ENCODE assay signal across 16 cellular contexts in genomic region chr5:61423487-61424157, GRCh38.
DNase-seq lines count a peak whose midpoint lies in the region; ATAC-seq and TF ChIP-seq lines count a peak whose summit lies in the region.
"Had no signal": no experiment of that assay in that cellular context is flagged by ENCODE, and none has a peak within 500 bp of the region (broad histone marks: within the 10 kb centered on the region; RNA-seq: fewer than 3 reads in every experiment).

No MANE protein-coding gene starts in this region.

- TF ChIP-seq CTCF in HEK293 (tag by site-specific recombination; IDR thresholded peaks at IDR 0.05) (no peak), fibroblast of villous mesenchyme (IDR thresholded peaks at IDR 0.05; ENCODE audit: insufficient read depth, low read depth, low read length) (no peak), upper lobe of right lung (IDR thresholded peaks at IDR 0.05) (no peak), Calu3 (IDR thresholded peaks at IDR 0.05; ENCODE audit: unreplicated experiment) (no peak)

- H3K4me1 ChIP-seq in HEK293 (ENCODE audit: control insufficient read depth, insufficient read depth, low read length) (no peaks in the 10 kb centered on the region; the same call in 1 of the 2 replicates), skeletal muscle satellite cell (ENCODE audit: control insufficient read depth, insufficient read depth, low read length) (peaks cover 9% of the 10 kb centered on the region), upper lobe of right lung (peaks cover 6% of the 10 kb centered on the region)

- H3K36me3 Mint-ChIP-seq in Calu3 (ENCODE audit: insufficient read depth, unreplicated experiment): peaks cover 4% of the 10 kb centered on the region

- H3K9ac ChIP-seq in skeletal muscle satellite cell (ENCODE audit: low read depth, low read length): no peak overlapping the region

- ATAC-seq in upper lobe of right lung (no peak), HG03565 (IDR thresholded peaks at IDR 0.05; ENCODE audit: unreplicated experiment) (no peak)
- ATAC-seq: esophagus mucosa, lower lobe of right lung had no signal

- peaks cover 2% of the 10 kb centered on the region for H3K9me3 Mint-ChIP-seq in Calu3 (ENCODE audit: low read depth, unreplicated experiment)

- H3K4me3 ChIP-seq in HEK293 (ENCODE audit: low read depth, low read length) (no peak overlapping the region), fibroblast of villous mesenchyme (ENCODE audit: low read depth, low read length) (peak overlapping the region; percentile 40), skeletal muscle satellite cell (ENCODE audit: low read length) (peak overlapping the region; percentile 15), upper lobe of right lung (no peak overlapping the region)
- H3K4me3 ChIP-seq: lower lobe of right lung had no signal

- intact Hi-C loops in upper lobe of right lung (cut with DNase I): no loop called here
- intact Hi-C loops in Calu3 (cut with micrococcal nuclease; ENCODE audit: unreplicated experiment): no loop called here

- H3K27me3 ChIP-seq in skeletal muscle satellite cell (ENCODE audit: control insufficient read depth, insufficient read depth, low read length) (no peaks in the 10 kb centered on the region), upper lobe of right lung (no peaks in the 10 kb centered on the region)
- H3K27me3 ChIP-seq: upper lobe of left lung had no signal

- H3K4me3 Mint-ChIP-seq in Calu3 (ENCODE audit: low read depth, unreplicated experiment): no peak overlapping the region

- POLR2A ChIA-PET in HEK293 (lab: Yijun Ruan, JAX): no interaction called here

- H3K27me3 Mint-ChIP-seq in Calu3 (ENCODE audit: unreplicated experiment): no peaks in the 10 kb centered on the region

- peak; percentile 58 for DNase-seq in amniotic epithelial cell (ENCODE audit: low read depth)
- peak; percentile 54 for DNase-seq in fibroblast of villous mesenchyme (ENCODE audit: low read depth)
- DNase-seq in upper lobe of right lung: no peak
- DNase-seq in Calu3: no peak
- DNase-seq: activated naive CD4-positive, alpha-beta T cell treated with anti-CD3 and anti-CD28 coated beads, Interleukin-2, amount 50 U/mL, for 16 hours; central memory CD4-positive, alpha-beta T cell; lower lobe of right lung; NCI-H1105; nucleus accumbens; stimulated activated CD4-positive, alpha-beta T cell treated with anti-CD3 and anti-CD28 coated beads, Interleukin-1b, Interleukin-23, amount 100 ng/mL, for 48 hours; stimulated activated CD8-positive, alpha-beta memory T cell treated with anti-CD3 and anti-CD28 coated beads, Interleukin-4, amount 100 ng/mL, for 48 hours; upper lobe of left lung had no signal

- no peak overlapping the region for H3K27ac ChIP-seq in HEK293 (ENCODE audit: extremely low read depth, low read depth, low read length)
- H3K27ac ChIP-seq in upper lobe of right lung: no peak overlapping the region
- H3K27ac ChIP-seq: lower lobe of right lung had no signal

- BruUV-seq in Calu3 (replicated peaks; lab: Mats Ljungman, UMichigan): no TSS peak

- H3K36me3 ChIP-seq in HEK293 (ENCODE audit: control insufficient read depth in 2 of 2, insufficient read depth in 1 of 2, low read length in 2 of 2) (no peaks in the 10 kb centered on the region), skeletal muscle satellite cell (ENCODE audit: insufficient read depth, low read length) (no peaks in the 10 kb centered on the region), upper lobe of right lung (no peaks in the 10 kb centered on the region)
- H3K36me3 ChIP-seq: lower lobe of right lung, upper lobe of left lung had no signal

- H3K9me3 ChIP-seq in HEK293 (ENCODE audit: control insufficient read depth, insufficient read depth, low read depth, low read length) (no peaks in the 10 kb centered on the region), skeletal muscle satellite cell (replicated peaks; ENCODE audit: low read length) (no peaks in the 10 kb centered on the region), upper lobe of right lung (no peaks in the 10 kb centered on the region)
- H3K9me3 ChIP-seq: lower lobe of right lung, upper lobe of left lung had no signal

- H3K4me1 Mint-ChIP-seq in Calu3 (ENCODE audit: low read depth, unreplicated experiment): peaks cover 23% of the 10 kb centered on the region

- no peak overlapping the region for H3K27ac Mint-ChIP-seq in Calu3 (ENCODE audit: unreplicated experiment)

- H3K4me2 ChIP-seq in skeletal muscle satellite cell (ENCODE audit: low read length): peak overlapping the region; percentile 62

- CTCF ChIA-PET in HEK293 (lab: Yijun Ruan, JAX) (no interaction called here), Calu3 (lab: Charles Lee) (no interaction called here)

TF ChIP-seq in HEK293, 187 proteins besides CTCF, POLR2A, EP300 and RAD21:
- TF ChIP-seq BCL11A (tag by site-specific recombination; IDR thresholded peaks at IDR 0.05; ENCODE audit: low read depth) (no peak), PRDM1 (tag by site-specific recombination; IDR thresholded peaks at IDR 0.05) (peak; percentile 78), ZBTB49 (tag by site-specific recombination; IDR thresholded peaks at IDR 0.05; ENCODE audit: low read depth) (no peak)
TF ChIP-seq in HEK293: peak in this region for 1.

Comparison
In these comparisons a context has a peak if more than half of its experiments do, and no peak if none do; other contexts are left out.
1. H3K4me3 ChIP-seq: peak in fibroblast of villous mesenchyme (single experiment) and skeletal muscle satellite cell (single experiment); none in HEK293 (single experiment) and upper lobe of right lung (single experiment).
2. DNase-seq: peak in amniotic epithelial cell (single experiment) and fibroblast of villous mesenchyme (single experiment); none in upper lobe of right lung (single experiment) and Calu3 (single experiment).